In the genomic region with DNA sequence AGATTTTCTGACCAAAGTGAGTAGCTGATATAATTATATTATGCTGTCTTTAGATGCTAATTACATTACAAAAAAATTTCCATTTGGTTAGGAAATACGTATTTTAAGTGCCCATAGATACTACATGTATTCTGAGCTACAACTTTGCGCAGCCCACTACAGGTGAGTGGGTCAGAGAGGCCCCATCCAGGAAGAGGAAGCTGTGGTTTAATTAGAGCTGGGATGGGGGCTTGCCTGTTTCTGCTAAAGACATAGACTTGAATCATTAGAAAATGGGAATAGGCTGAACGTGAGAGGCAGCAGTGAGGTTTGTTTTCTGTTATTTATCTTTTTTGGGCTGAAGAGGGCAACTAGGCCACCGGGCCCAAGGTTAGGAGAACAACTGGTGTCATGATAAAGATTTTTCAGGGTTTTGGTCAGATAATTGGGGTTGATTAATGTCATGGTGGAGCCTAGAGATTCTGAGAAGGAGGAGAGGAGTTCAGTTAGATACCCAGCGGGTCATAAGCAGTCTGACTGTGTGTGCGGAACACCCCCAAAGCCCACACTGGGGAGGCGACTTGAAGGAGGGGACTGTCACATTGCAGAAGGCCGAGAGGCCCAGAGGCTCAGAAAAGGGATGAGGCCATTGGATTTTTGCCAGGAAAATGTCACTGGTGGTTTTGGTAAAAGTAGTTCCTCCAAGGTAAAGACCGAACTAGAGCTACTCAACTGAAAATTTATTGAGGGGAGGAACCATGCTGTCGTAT, we compare ENCODE assay signal across 1 cellular context.
A peak's percentile ranks its signal among the peaks of the same experiment; 100 is the strongest.
TF ChIP-seq lines count a peak whose summit lies in the region.

No MANE protein-coding gene starts in this region.

TF ChIP-seq in GM12878, 131 proteins besides CTCF, POLR2A, EP300 and RAD21:
- TF ChIP-seq, protein P1, sequence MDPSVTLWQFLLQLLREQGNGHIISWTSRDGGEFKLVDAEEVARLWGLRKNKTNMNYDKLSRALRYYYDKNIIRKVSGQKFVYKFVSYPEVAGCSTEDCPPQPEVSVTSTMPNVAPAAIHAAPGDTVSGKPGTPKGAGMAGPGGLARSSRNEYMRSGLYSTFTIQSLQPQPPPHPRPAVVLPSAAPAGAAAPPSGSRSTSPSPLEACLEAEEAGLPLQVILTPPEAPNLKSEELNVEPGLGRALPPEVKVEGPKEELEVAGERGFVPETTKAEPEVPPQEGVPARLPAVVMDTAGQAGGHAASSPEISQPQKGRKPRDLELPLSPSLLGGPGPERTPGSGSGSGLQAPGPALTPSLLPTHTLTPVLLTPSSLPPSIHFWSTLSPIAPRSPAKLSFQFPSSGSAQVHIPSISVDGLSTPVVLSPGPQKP (IDR thresholded peaks at IDR 0.05; ENCODE audit: low read depth, low read length): no peak
- TF ChIP-seq, protein P2, sequence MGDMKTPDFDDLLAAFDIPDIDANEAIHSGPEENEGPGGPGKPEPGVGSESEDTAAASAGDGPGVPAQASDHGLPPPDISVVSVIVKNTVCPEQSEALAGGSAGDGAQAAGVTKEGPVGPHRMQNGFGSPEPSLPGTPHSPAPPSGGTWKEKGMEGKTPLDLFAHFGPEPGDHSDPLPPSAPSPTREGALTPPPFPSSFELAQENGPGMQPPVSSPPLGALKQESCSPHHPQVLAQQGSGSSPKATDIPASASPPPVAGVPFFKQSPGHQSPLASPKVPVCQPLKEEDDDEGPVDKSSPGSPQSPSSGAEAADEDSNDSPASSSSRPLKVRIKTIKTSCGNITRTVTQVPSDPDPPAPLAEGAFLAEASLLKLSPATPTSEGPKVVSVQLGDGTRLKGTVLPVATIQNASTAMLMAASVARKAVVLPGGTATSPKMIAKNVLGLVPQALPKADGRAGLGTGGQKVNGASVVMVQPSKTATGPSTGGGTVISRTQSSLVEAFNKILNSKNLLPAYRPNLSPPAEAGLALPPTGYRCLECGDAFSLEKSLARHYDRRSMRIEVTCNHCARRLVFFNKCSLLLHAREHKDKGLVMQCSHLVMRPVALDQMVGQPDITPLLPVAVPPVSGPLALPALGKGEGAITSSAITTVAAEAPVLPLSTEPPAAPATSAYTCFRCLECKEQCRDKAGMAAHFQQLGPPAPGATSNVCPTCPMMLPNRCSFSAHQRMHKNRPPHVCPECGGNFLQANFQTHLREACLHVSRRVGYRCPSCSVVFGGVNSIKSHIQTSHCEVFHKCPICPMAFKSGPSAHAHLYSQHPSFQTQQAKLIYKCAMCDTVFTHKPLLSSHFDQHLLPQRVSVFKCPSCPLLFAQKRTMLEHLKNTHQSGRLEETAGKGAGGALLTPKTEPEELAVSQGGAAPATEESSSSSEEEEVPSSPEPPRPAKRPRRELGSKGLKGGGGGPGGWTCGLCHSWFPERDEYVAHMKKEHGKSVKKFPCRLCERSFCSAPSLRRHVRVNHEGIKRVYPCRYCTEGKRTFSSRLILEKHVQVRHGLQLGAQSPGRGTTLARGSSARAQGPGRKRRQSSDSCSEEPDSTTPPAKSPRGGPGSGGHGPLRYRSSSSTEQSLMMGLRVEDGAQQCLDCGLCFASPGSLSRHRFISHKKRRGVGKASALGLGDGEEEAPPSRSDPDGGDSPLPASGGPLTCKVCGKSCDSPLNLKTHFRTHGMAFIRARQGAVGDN (IDR thresholded peaks at IDR 0.05): no peak
- TF ChIP-seq RAD51 (IDR thresholded peaks at IDR 0.05): no peak
- no peak for TF ChIP-seq NRF1 (conservative IDR thresholded peaks at IDR 0.05; ENCODE audit: low read depth, low read length)
- no peak for TF ChIP-seq JUNB (IDR thresholded peaks at IDR 0.05)
- no peak for TF ChIP-seq ZNF384 (IDR thresholded peaks at IDR 0.05; ENCODE audit: borderline replicate concordance, low read depth, low read length)
- TF ChIP-seq CHD4 (IDR thresholded peaks at IDR 0.05): no peak
- TF ChIP-seq KAT2A (conservative IDR thresholded peaks at IDR 0.05; ENCODE audit: control insufficient read depth, low read depth, low read length): no peak
- TF ChIP-seq ZNF274 (IDR thresholded peaks at IDR 0.05; ENCODE audit: insufficient read depth, insufficient read length): no peak
- 0 out of 4 replicates have a peak, but pooled peaks of 1 of the 2 experiments have one; percentile 16 for TF ChIP-seq IKZF2 (IDR thresholded peaks at IDR 0.05)
- TF ChIP-seq TBL1XR1 (IDR thresholded peaks at IDR 0.05; ENCODE audit: low read depth, low read length): no peak
- TF ChIP-seq ETV6 (conservative IDR thresholded peaks at IDR 0.05 in 1 of 2, IDR thresholded peaks at IDR 0.05 in 1 of 2; ENCODE audit: borderline replicate concordance in 1 of 2, low read depth in 1 of 2): peak in 1 of 2 experiments; percentile 73; a peak in 1 of 4 replicates
- 0 out of 2 replicates have a peak, but pooled peaks have one; percentile 25 for TF ChIP-seq IKZF1 (conservative IDR thresholded peaks at IDR 0.05)
- 0 out of 2 replicates have a peak, but pooled peaks have one; percentile 30 for TF ChIP-seq CBFB (IDR thresholded peaks at IDR 0.05; ENCODE audit: low read depth)
- no peak for TF ChIP-seq SMAD5 (IDR thresholded peaks at IDR 0.05; ENCODE audit: low read depth)
- TF ChIP-seq SPI1 (IDR thresholded peaks at IDR 0.05; ENCODE audit: borderline replicate concordance, insufficient read depth, low read depth, low read length): no peak
- TF ChIP-seq RUNX3 (IDR thresholded peaks at IDR 0.05; ENCODE audit: low read length): no peak
- no peak for TF ChIP-seq SMAD1 (IDR thresholded peaks at IDR 0.05; ENCODE audit: low read depth, partially characterized antibody)
- no peak for TF ChIP-seq YBX1 (IDR thresholded peaks at IDR 0.05)
- peak; percentile 44; the same call in 1 of the 2 replicates for TF ChIP-seq CREM (IDR thresholded peaks at IDR 0.05; ENCODE audit: low read depth)
- peak; percentile 56; the same call in 1 of the 2 replicates for TF ChIP-seq EED (IDR thresholded peaks at IDR 0.05; ENCODE audit: low read depth)
- TF ChIP-seq ASH2L (IDR thresholded peaks at IDR 0.05; ENCODE audit: borderline replicate concordance, low read depth): no peak
- TF ChIP-seq SMARCA5 (IDR thresholded peaks at IDR 0.05): no peak
- TF ChIP-seq TCF7 (IDR thresholded peaks at IDR 0.05; ENCODE audit: borderline replicate concordance): no peak
- TF ChIP-seq ZSCAN29 (IDR thresholded peaks at IDR 0.05): no peak
